1 cellular context compared by ENCODE assay signal in the genomic region with DNA sequence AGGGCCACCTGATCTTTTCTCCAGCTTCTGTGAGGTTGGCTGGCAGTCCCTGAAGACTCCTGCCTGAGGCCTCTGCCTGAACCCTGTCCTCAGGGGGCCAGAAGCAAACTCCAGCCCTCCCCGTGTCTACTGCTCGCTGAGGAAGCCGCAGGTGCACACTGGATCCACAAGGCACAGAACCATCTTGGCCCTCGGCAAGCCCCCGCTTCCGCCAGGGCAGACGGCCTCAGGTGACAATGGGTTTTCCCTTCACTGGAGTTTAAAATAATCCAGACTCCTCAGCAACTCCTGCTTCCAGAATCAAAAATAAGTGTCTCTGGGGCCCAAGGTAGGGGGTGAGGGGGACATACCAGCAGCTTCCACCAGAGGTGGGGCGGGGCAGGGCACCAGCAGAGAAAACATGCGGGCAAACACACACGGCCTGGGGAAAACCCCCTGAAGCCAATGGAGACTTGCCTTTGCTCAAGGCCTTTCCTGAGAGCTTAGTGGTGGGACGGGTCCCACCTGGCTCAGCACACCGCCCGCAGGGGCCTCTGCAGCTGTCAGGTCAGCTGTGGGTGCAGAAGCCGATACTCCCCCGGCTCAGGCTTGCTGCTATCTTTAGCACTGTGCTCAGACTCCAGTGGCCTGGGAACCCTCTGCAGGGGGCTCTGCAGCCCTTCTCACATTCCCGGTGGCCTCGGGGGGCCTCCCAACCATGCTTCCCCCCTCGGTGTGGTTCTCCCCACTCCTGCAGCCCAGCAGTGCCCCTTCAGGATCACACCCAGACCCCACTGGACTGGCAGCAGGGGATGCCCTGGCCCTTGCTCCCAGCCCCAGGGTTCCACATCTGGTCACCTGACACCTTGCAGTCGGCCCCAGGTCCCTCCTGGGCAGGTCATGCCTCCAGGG.
TF ChIP-seq lines count a peak whose summit lies in the region.

No MANE protein-coding gene starts in this region.

TF ChIP-seq in HEK293, 187 proteins besides CTCF, POLR2A, EP300 and RAD21:
- TF ChIP-seq, protein P1, sequence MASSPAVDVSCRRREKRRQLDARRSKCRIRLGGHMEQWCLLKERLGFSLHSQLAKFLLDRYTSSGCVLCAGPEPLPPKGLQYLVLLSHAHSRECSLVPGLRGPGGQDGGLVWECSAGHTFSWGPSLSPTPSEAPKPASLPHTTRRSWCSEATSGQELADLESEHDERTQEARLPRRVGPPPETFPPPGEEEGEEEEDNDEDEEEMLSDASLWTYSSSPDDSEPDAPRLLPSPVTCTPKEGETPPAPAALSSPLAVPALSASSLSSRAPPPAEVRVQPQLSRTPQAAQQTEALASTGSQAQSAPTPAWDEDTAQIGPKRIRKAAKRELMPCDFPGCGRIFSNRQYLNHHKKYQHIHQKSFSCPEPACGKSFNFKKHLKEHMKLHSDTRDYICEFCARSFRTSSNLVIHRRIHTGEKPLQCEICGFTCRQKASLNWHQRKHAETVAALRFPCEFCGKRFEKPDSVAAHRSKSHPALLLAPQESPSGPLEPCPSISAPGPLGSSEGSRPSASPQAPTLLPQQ (tag by site-specific recombination; IDR thresholded peaks at IDR 0.05), result no peak
- TF ChIP-seq SCRT2 (tag by site-specific recombination; IDR thresholded peaks at IDR 0.05) (peak; percentile 26; the same call in 1 of the 2 replicates), GLIS2 (tag by site-specific recombination; IDR thresholded peaks at IDR 0.05) (peak; percentile 40; the same call in 1 of the 2 replicates), ZBTB7A (tag by site-specific recombination; IDR thresholded peaks at IDR 0.05; ENCODE audit: low read depth) (no peak), GLIS1 (tag by site-specific recombination; IDR thresholded peaks at IDR 0.05) (peak; percentile 95), ZIC2 (tag by site-specific recombination; IDR thresholded peaks at IDR 0.05) (peak; percentile 81), SCRT1 (tag by site-specific recombination; IDR thresholded peaks at IDR 0.05; ENCODE audit: borderline replicate concordance) (no peak), ZNF16 (tag by site-specific recombination; IDR thresholded peaks at IDR 0.05; ENCODE audit: low read depth) (no peak), ZFP37 (tag by site-specific recombination; IDR thresholded peaks at IDR 0.05) (no peak), EGR2 (tag by site-specific recombination; IDR thresholded peaks at IDR 0.05; ENCODE audit: low read depth) (peak; percentile 21; the same call in 1 of the 2 replicates)
- TF ChIP-seq, protein P2, sequence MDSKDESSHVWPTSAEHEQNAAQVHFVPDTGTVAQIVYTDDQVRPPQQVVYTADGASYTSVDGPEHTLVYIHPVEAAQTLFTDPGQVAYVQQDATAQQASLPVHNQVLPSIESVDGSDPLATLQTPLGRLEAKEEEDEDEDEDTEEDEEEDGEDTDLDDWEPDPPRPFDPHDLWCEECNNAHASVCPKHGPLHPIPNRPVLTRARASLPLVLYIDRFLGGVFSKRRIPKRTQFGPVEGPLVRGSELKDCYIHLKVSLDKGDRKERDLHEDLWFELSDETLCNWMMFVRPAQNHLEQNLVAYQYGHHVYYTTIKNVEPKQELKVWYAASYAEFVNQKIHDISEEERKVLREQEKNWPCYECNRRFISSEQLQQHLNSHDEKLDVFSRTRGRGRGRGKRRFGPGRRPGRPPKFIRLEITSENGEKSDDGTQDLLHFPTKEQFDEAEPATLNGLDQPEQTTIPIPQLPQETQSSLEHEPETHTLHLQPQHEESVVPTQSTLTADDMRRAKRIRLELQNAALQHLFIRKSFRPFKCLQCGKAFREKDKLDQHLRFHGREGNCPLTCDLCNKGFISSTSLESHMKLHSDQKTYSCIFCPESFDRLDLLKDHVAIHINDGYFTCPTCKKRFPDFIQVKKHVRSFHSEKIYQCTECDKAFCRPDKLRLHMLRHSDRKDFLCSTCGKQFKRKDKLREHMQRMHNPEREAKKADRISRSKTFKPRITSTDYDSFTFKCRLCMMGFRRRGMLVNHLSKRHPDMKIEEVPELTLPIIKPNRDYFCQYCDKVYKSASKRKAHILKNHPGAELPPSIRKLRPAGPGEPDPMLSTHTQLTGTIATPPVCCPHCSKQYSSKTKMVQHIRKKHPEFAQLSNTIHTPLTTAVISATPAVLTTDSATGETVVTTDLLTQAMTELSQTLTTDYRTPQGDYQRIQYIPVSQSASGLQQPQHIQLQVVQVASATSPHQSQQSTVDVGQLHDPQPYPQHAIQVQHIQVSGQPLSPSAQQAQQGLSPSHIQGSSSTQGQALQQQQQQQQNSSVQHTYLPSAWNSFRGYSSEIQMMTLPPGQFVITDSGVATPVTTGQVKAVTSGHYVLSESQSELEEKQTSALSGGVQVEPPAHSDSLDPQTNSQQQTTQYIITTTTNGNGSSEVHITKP (tag by site-specific recombination; IDR thresholded peaks at IDR 0.05), result peak; percentile 41
TF ChIP-seq in HEK293: peak in this region for 6.
